Comparison of ENCODE assay signal across 15 cellular contexts in genomic region chr2:198852248-198852647, GRCh38.
DNase-seq lines count a peak whose midpoint lies in the region; TF ChIP-seq lines count a peak whose summit lies in the region.
"Had no signal": no experiment of that assay in that cellular context is flagged by ENCODE, and none has a peak within 500 bp of the region (broad histone marks: within the 10 kb centered on the region; RNA-seq: fewer than 3 reads in every experiment).

No MANE protein-coding gene starts in this region.

- H3K36me3 Mint-ChIP-seq in mesothelial cell of epicardium (no peaks in the 10 kb centered on the region), immature natural killer cell (no peaks in the 10 kb centered on the region)
- H3K36me3 Mint-ChIP-seq: CD14-positive monocyte; CD8-positive, alpha-beta T cell had no signal

- H3K27me3 Mint-ChIP-seq in mesothelial cell of epicardium (ENCODE audit: low read depth) (no peaks in the 10 kb centered on the region), immature natural killer cell (ENCODE audit: low read depth in 3 of 3) (peaks cover 0 to 1% (median 0%) of the 10 kb centered on the region in 3 donors)

- no peak overlapping the region for H3K27ac Mint-ChIP-seq in mesothelial cell of epicardium
- no peak overlapping the region for H3K27ac Mint-ChIP-seq in immature natural killer cell
- H3K27ac Mint-ChIP-seq: CD14-positive monocyte; CD8-positive, alpha-beta T cell; H9 had no signal

- TF ChIP-seq CTCF in mesothelial cell of epicardium (IDR thresholded peaks at IDR 0.05; ENCODE audit: unreplicated experiment) = no peak
- no peak for TF ChIP-seq CTCF in GM10266 (IDR thresholded peaks at IDR 0.05; ENCODE audit: control insufficient read depth, insufficient read depth, low read depth, missing control alignments)

- peak; percentile 8 for DNase-seq in SIG-M5 treated with dmso at 0.1 percent for 504 hours (lab: John Stamatoyannopoulos, UW; ENCODE audit: unreplicated experiment)
- DNase-seq in SIG-M5 (lab: John Stamatoyannopoulos, UW) = no peak
- DNase-seq in NOMO-1 (lab: John Stamatoyannopoulos, UW; ENCODE audit: unreplicated experiment in 2 of 2) = peak; percentile 14 to 62
- peak; percentile 16 for DNase-seq in OCI-M1 (lab: John Stamatoyannopoulos, UW)
- no peak for DNase-seq in activated naive CD4-positive, alpha-beta T cell treated with Interleukin-2 at 50 U/mL for 16 hours
- no peak for DNase-seq in mesothelial cell of epicardium (ENCODE audit: low spot score in 2 of 2, unreplicated experiment in 2 of 2)
- DNase-seq in GM10266 (ENCODE audit: extremely low spot score) = no peak
- no peak for DNase-seq in immature natural killer cell
- DNase-seq: Caco-2; CD8-positive, alpha-beta T cell; DND-41; GDM1; GOT3; H9 had no signal

- H3K9me3 Mint-ChIP-seq in mesothelial cell of epicardium (peaks cover 15% of the 10 kb centered on the region), immature natural killer cell (peaks cover 5 to 22% (median 8%) of the 10 kb centered on the region in 6 donors)
- H3K9me3 Mint-ChIP-seq: CD8-positive, alpha-beta T cell had no signal

- H3K4me1 Mint-ChIP-seq in mesothelial cell of epicardium (no peaks in the 10 kb centered on the region), immature natural killer cell (no peaks in the 10 kb centered on the region)
- H3K4me1 Mint-ChIP-seq: CD14-positive monocyte had no signal

- H3K4me3 Mint-ChIP-seq in mesothelial cell of epicardium (no peak overlapping the region), immature natural killer cell (no peak overlapping the region)
- H3K4me3 Mint-ChIP-seq: CD14-positive monocyte; CD8-positive, alpha-beta T cell; H9 had no signal

Comparison
In these comparisons a context has a peak if more than half of its experiments do, and no peak if none do; other contexts are left out.
1. DNase-seq: peak in SIG-M5 treated with dmso at 0.1 percent for 504 hours (single experiment), NOMO-1 (2 of 2) and OCI-M1 (single experiment); none in SIG-M5 (single experiment), activated naive CD4-positive, alpha-beta T cell treated with Interleukin-2 at 50 U/mL for 16 hours (single experiment), mesothelial cell of epicardium (0 of 2), GM10266 (single experiment) and immature natural killer cell (0 of 3).